In genomic region chr21:29245104-29245643, GRCh38 we compare ENCODE assay signal across 10 cellular contexts. TPM values are rescaled to one million over a fixed set of nuclear protein-coding genes. Genes with fewer than 3 reads are reported as not detected.
DNase-seq lines count a peak whose midpoint lies in the region; ATAC-seq and TF ChIP-seq lines count a peak whose summit lies in the region.
"Had no signal": no experiment of that assay in that cellular context is flagged by ENCODE, and none has a peak within 500 bp of the region (broad histone marks: within the 10 kb centered on the region; RNA-seq: fewer than 3 reads in every experiment).

No MANE protein-coding gene starts in this region.

- H3K4me1 Mint-ChIP-seq in activated CD4-positive, alpha-beta T cell treated with anti-CD3 and anti-CD28 coated beads, Interleukin-2, amount 10 ng/mL, durations not matched to agents 24 days and 14 days = peaks cover 11% of the 10 kb centered on the region

- H3K27me3 ChIP-seq in OCI-LY3 (ENCODE audit: low read depth, low read length) (no peaks in the 10 kb centered on the region), dorsolateral prefrontal cortex (no peaks in the 10 kb centered on the region)

- H3K9ac ChIP-seq in OCI-LY3 (ENCODE audit: low read length) = no peak overlapping the region

- peak overlapping the region; percentile 20; the same call in 1 of the 2 replicates for H3K4me2 ChIP-seq in OCI-LY3 (ENCODE audit: low read length)

- peak; percentile 80 for ATAC-seq in HG02571 (IDR thresholded peaks at IDR 0.05; ENCODE audit: unreplicated experiment)

- no peak for DNase-seq in activated CD4-positive, alpha-beta T cell treated with anti-CD3 and anti-CD28 coated beads, Interleukin-2, amount 10 ng/mL, durations not matched to agents 24 days and 14 days
- DNase-seq in activated CD4-positive, alpha-beta T cell treated with anti-CD3 and anti-CD28 coated beads for 4 hours = no peak
- peak; percentile 3 for DNase-seq in stimulated activated CD8-positive, alpha-beta memory T cell treated with anti-CD3 and anti-CD28 coated beads, Interleukin-4, amount 100 ng/mL, for 24 hours (ENCODE audit: low read depth)
- DNase-seq in Kasumi-1 (lab: John Stamatoyannopoulos, UW) = no peak
- DNase-seq in effector CD8-positive, alpha-beta T cell (lab: John Stamatoyannopoulos, UW) = no peak
- DNase-seq in dorsolateral prefrontal cortex = no peak
- DNase-seq: activated effector memory CD4-positive, alpha-beta T cell treated with anti-CD3 and anti-CD28 coated beads, Interleukin-2, amount 50 U/mL, for 16 hours; GOT3 had no signal

- intact Hi-C loops in activated CD4-positive, alpha-beta T cell treated with anti-CD3 and anti-CD28 coated beads, Interleukin-2, amount 10 ng/mL, durations not matched to agents 24 days and 14 days (cut with micrococcal nuclease) = loop anchor here (1.0 to 5.0 kb wide), 8 partner anchors 12 to 166 kb away; no protein-coding TSS in a partner anchor
- intact Hi-C loops in dorsolateral prefrontal cortex (cut with DNase I) = loop anchor here in 1 of 2 donors (10.0 kb wide), 1 partner anchor 50 kb away; no protein-coding TSS in a partner anchor

- H3K9me3 ChIP-seq in OCI-LY3 (ENCODE audit: insufficient read depth, low read length) = no peaks in the 10 kb centered on the region

- H3K36me3 Mint-ChIP-seq in activated CD4-positive, alpha-beta T cell treated with anti-CD3 and anti-CD28 coated beads, Interleukin-2, amount 10 ng/mL, durations not matched to agents 24 days and 14 days (ENCODE audit: low read depth) = no peaks in the 10 kb centered on the region

- no peaks in the 10 kb centered on the region for H4K20me1 ChIP-seq in OCI-LY3 (ENCODE audit: insufficient read depth, low read length)

- peaks cover 9% of the 10 kb centered on the region for H3K9me3 Mint-ChIP-seq in activated CD4-positive, alpha-beta T cell treated with anti-CD3 and anti-CD28 coated beads, Interleukin-2, amount 10 ng/mL, durations not matched to agents 24 days and 14 days

- H3K27me3 Mint-ChIP-seq in activated CD4-positive, alpha-beta T cell treated with anti-CD3 and anti-CD28 coated beads, Interleukin-2, amount 10 ng/mL, durations not matched to agents 24 days and 14 days = peaks cover 25% of the 10 kb centered on the region

- peak overlapping the region; percentile 44; the same call in 1 of the 2 replicates for H2AFZ ChIP-seq in OCI-LY3 (ENCODE audit: low read depth, low read length)

- peak overlapping the region; percentile 72 for H3K27ac Mint-ChIP-seq in activated CD4-positive, alpha-beta T cell treated with anti-CD3 and anti-CD28 coated beads, Interleukin-2, amount 10 ng/mL, durations not matched to agents 24 days and 14 days

- H3K79me2 ChIP-seq in OCI-LY3 (ENCODE audit: low read length) = no peaks in the 10 kb centered on the region; the same call in 1 of the 2 replicates

- no peak overlapping the region for H3K4me3 ChIP-seq in OCI-LY3 (ENCODE audit: low read length)
- no peak overlapping the region for H3K4me3 ChIP-seq in dorsolateral prefrontal cortex

- H3K27ac ChIP-seq in OCI-LY3 (ENCODE audit: low read length) (peak overlapping the region; percentile 18; the same call in 1 of the 2 replicates), dorsolateral prefrontal cortex (peak overlapping the region in 26 of 59 donors; percentile 7 to 69 (median 36))

- no peak overlapping the region for H3K4me3 Mint-ChIP-seq in activated CD4-positive, alpha-beta T cell treated with anti-CD3 and anti-CD28 coated beads, Interleukin-2, amount 10 ng/mL, durations not matched to agents 24 days and 14 days

- H3K36me3 ChIP-seq in OCI-LY3 (replicated peaks; ENCODE audit: low read depth, low read length) = peaks cover 21% of the 10 kb centered on the region

- H3K4me1 ChIP-seq in OCI-LY3 (ENCODE audit: low read length) = peaks cover 27% of the 10 kb centered on the region

- no peak for TF ChIP-seq CTCF in OCI-LY3 (IDR thresholded peaks at IDR 0.05; ENCODE audit: low read depth, low read length)
- no peak for TF ChIP-seq CTCF in dorsolateral prefrontal cortex (IDR thresholded peaks at IDR 0.05 in 54 of 56, conservative IDR thresholded peaks at IDR 0.05 in 2 of 56; ENCODE audit: low read depth in 1 of 56, partially characterized antibody in 56 of 56)

RNA-seq across cellular contexts. Expression of gene BACH1, which starts 53.5 kb away (rescaled TPM):
- total RNA-seq in activated CD4-positive, alpha-beta T cell treated with anti-CD3 and anti-CD28 coated beads, Interleukin-2, amount 10 ng/mL, durations not matched to agents 24 days and 14 days = 21.5 and 24.8 TPM in 2 replicates
- 10 to 100 TPM; 39.9 to 77.7 (median 54.2) TPM for total RNA-seq in dorsolateral prefrontal cortex
